8 cellular contexts compared by ENCODE assay signal in the genomic region with DNA sequence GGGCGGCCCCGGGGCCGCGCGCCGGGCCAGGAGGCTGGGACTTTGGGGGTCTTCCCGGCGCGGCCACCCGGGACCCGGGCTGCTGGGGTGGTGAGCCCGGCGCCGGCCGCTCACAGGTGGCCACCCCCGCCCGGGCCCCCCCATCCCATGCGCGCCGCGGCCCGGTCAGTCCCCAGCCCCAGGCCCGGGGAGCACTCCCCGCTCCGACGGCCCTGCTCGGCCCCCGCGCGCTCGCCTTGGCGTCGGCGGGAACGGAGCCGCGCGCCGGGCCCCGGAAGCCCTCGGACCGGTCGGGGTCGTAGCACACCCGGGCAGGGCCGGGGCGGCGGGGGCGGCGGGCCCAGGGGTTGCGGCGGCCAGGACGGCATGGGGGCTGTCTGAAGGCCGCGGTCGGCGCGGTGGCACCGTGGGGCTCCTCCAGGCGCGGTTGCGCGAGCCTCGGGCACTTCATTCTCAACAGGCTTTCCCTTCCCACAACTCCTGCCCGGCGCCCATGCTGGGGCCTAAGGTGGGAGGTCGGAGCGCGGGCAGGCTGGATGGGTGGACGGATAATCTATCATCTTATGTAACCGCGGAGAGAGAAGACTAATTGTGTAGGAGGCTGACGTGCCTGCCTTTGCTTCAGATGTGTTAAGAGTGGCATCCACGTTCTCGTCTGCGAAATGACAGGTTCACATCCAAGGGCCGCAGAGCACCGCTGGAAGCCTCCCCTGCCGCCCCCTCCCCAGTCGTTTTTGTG. TPM values are rescaled to one million over a fixed set of nuclear protein-coding genes. Genes with fewer than 3 reads are reported as not detected.
DNase-seq lines count a peak whose midpoint lies in the region; ATAC-seq and TF ChIP-seq lines count a peak whose summit lies in the region.

No MANE protein-coding gene starts in this region.

- peak; percentile 21 for ATAC-seq in GM19397 (IDR thresholded peaks at IDR 0.05; ENCODE audit: unreplicated experiment)

- TF ChIP-seq RAD21 in neural cell (conservative IDR thresholded peaks at IDR 0.05): peak; percentile 2

- no peaks in the 10 kb centered on the region for H4K20me1 ChIP-seq in neural cell (ENCODE audit: insufficient read depth)

- no peak overlapping the region for H2AFZ ChIP-seq in neural cell (ENCODE audit: low read depth, low read length)

- H3K4me3 ChIP-seq in AG10803 (ENCODE audit: low read length) (peak overlapping the region; percentile 72), SJSA1 (peak overlapping the region; percentile 86), epithelial cell of esophagus (ENCODE audit: low read length) (peak overlapping the region; percentile 81), neural cell (ENCODE audit: low read length) (peak overlapping the region; percentile 84)

- H3K79me2 ChIP-seq in neural cell (replicated peaks; ENCODE audit: insufficient read depth, low read length): peaks cover 63% of the 10 kb centered on the region

- H3K36me3 ChIP-seq in SJSA1 (peaks cover 49% of the 10 kb centered on the region), neural cell (ENCODE audit: insufficient read depth, low read length) (no peaks in the 10 kb centered on the region)

- TF ChIP-seq EP300 in neural cell (conservative IDR thresholded peaks at IDR 0.05; ENCODE audit: poor library complexity, severe bottlenecking): no peak

- no peak for TF ChIP-seq CTCF in AG10803 (conservative IDR thresholded peaks at IDR 0.05; ENCODE audit: low read length)
- no peak for TF ChIP-seq CTCF in epithelial cell of esophagus (IDR thresholded peaks at IDR 0.05; ENCODE audit: insufficient read depth, low read depth, low read length, missing control alignments)
- no peak for TF ChIP-seq CTCF in neural cell (IDR thresholded peaks at IDR 0.05; ENCODE audit: poor library complexity, severe bottlenecking)

- peaks cover 51% of the 10 kb centered on the region for H3K4me1 ChIP-seq in SJSA1 (replicated peaks)

- H3K9me2 ChIP-seq in neural cell (ENCODE audit: insufficient read depth, low read length): no peaks in the 10 kb centered on the region

- H3K27ac ChIP-seq in SJSA1 (no peak overlapping the region; the same call in 1 of the 2 replicates), neural cell (ENCODE audit: low read length) (peak overlapping the region; percentile 71)

- peak overlapping the region; percentile 81 for H3K4me2 ChIP-seq in neural cell (ENCODE audit: low read length)

- peak overlapping the region; percentile 80 for H3K9ac ChIP-seq in neural cell (ENCODE audit: low read length)

- H3K9me3 ChIP-seq in SJSA1 (replicated peaks) (0 out of 2 replicates have a peak, but pooled peaks cover 5% of the 10 kb centered on the region), neural cell (ENCODE audit: low read length) (no peaks in the 10 kb centered on the region)

- H3F3A ChIP-seq in neural cell (ENCODE audit: insufficient read depth, low read length, poor library complexity, severe bottlenecking): no peaks in the 10 kb centered on the region

- H3K27me3 ChIP-seq in SJSA1 (replicated peaks) (0 out of 2 replicates have a peak, but pooled peaks cover 3% of the 10 kb centered on the region), neural cell (ENCODE audit: insufficient read depth, low read depth, low read length) (no peaks in the 10 kb centered on the region)

- DNase-seq in AG10803 (ENCODE audit: low read depth): no peak
- DNase-seq in SJSA1 (ENCODE audit: low read depth in 1 of 2, low spot score in 2 of 2): no peak
- DNase-seq in epithelial cell of esophagus (ENCODE audit: low read depth): no peak
- DNase-seq in NCI-H2196 (lab: John Stamatoyannopoulos, UW; ENCODE audit: unreplicated experiment): no peak
- DNase-seq in DMS114 treated with DMSO at 0.1 percent for 48 hours (lab: John Stamatoyannopoulos, UW; ENCODE audit: unreplicated experiment): no peak
- DNase-seq in NCI-H774 (lab: John Stamatoyannopoulos, UW): no peak

TF ChIP-seq in neural cell, 6 proteins besides CTCF, POLR2A, EP300 and RAD21:
- TF ChIP-seq POLR2AphosphoS5 (IDR thresholded peaks at IDR 0.05): peak; percentile 24
- TF ChIP-seq TAF1 (IDR thresholded peaks at IDR 0.05; ENCODE audit: low read depth): no peak
- peak; percentile 5 for TF ChIP-seq SMC3 (conservative IDR thresholded peaks at IDR 0.05; ENCODE audit: poor library complexity)
- no peak for TF ChIP-seq EZH2 (IDR thresholded peaks at IDR 0.05; ENCODE audit: borderline replicate concordance, insufficient read depth, low read length, poor library complexity, severe bottlenecking)
- peak; percentile 40 for TF ChIP-seq MXI1 (conservative IDR thresholded peaks at IDR 0.05; ENCODE audit: poor library complexity, severe bottlenecking)

RNA-seq across cellular contexts. Expression of gene BAIAP2, which starts 0.6 kb away (rescaled TPM):
- total RNA-seq in SJSA1 (2014; rRNA removed; shearing (Covaris generic)): 37.6 and 59.5 TPM in 2 replicates
- 17.5 and 37.9 TPM in 2 replicates for polyA plus RNA-seq in neural cell
- 17.5 and 17.8 TPM in 2 replicates for polyA minus RNA-seq in neural cell

RNA-seq across cellular contexts. Expression of gene CHMP6, which starts 43.9 kb away (rescaled TPM):
- 20.9 and 26.3 TPM in 2 replicates for total RNA-seq in SJSA1 (2014; rRNA removed; shearing (Covaris generic))
- polyA plus RNA-seq in neural cell: 32.8 and 35.1 TPM in 2 replicates
- 32.0 and 34.6 TPM in 2 replicates for polyA minus RNA-seq in neural cell
